ENCODE assay signal across 31 cellular contexts in the genomic region with DNA sequence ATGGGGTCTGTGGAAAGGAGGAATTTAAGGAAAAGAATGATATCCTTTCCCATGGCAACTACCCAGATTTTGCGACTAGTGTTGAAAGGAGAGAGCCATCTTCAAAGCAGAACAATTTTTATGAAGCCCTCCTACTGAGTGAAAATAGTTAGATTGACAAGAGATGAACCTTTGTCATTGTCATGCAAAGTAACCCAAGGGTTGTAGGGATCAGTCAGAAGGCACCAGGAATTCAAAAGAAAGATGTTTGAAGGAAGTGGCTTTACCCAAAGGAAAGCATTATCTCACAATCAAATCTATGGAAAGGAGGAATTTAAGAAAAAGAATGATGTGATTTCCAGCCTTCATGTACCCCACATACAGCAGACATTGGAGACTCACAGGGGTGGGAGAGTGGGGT.
"Had no signal": no experiment of that assay in that cellular context is flagged by ENCODE, and none has a peak within 500 bp of the region (broad histone marks: within the 10 kb centered on the region; RNA-seq: fewer than 3 reads in every experiment).

No MANE protein-coding gene starts in this region.

- H3K4me2 ChIP-seq: hepatocyte had no signal

- H3K4me1 ChIP-seq: heart right ventricle, left lung, lower lobe of right lung, pancreas, prostate gland, spleen, tibial nerve, vagina had no signal

- H3K4me3 Mint-ChIP-seq: immature natural killer cell; mesothelial cell of epicardium; naive B cell; natural killer cell; nephron progenitor cell; stimulated activated memory B cell treated with anti-CD40 and anti-IgM and Interleukin-4, amounts not matched to agents 10 μg/mL and 1 μg/mL and 100 μg/mL, for 72 hours; stimulated activated naive CD8-positive, alpha-beta T cell treated with anti-CD3 and anti-CD28 coated beads, Interleukin-15, amount 100 ng/mL, for 72 hours; type B pancreatic cell had no signal

- H3K36me3 Mint-ChIP-seq: immature natural killer cell; naive B cell; natural killer cell; stimulated activated memory B cell treated with anti-CD40 and anti-IgM and Interleukin-4, amounts not matched to agents 10 μg/mL and 1 μg/mL and 100 μg/mL, for 72 hours; type B pancreatic cell had no signal

- H2AFZ ChIP-seq: hepatocyte had no signal

- H3K27me3 ChIP-seq: heart right ventricle, hepatocyte, left lung, pancreas, spleen, tibial nerve, vagina had no signal

- H3K27ac Mint-ChIP-seq: immature natural killer cell; mesothelial cell of epicardium; naive B cell; natural killer cell; nephron progenitor cell; stimulated activated memory B cell treated with anti-CD40 and anti-IgM and Interleukin-4, amounts not matched to agents 10 μg/mL and 1 μg/mL and 100 μg/mL, for 72 hours; stimulated activated naive CD8-positive, alpha-beta T cell treated with anti-CD3 and anti-CD28 coated beads, Interleukin-15, amount 100 ng/mL, for 72 hours; type B pancreatic cell had no signal

- H3K4me1 Mint-ChIP-seq: immature natural killer cell; mesothelial cell of epicardium; naive B cell; natural killer cell; nephron progenitor cell; stimulated activated memory B cell treated with anti-CD40 and anti-IgM and Interleukin-4, amounts not matched to agents 10 μg/mL and 1 μg/mL and 100 μg/mL, for 72 hours; stimulated activated naive CD8-positive, alpha-beta T cell treated with anti-CD3 and anti-CD28 coated beads, Interleukin-15, amount 100 ng/mL, for 72 hours had no signal

- DNase-seq: heart right ventricle; immature natural killer cell; kidney; left colon; left lung; lower lobe of right lung; mammary epithelial cell; mesenchymal stem cell; naive B cell; natural killer cell; nephron progenitor cell; nucleus accumbens; pancreas; posterior cingulate gyrus; retina; right cardiac atrium; spleen; stimulated activated CD4-positive, alpha-beta T cell treated with anti-CD3 and anti-CD28 coated beads, Interleukin-4, amount 100 ng/mL, for 4 hours; stimulated activated CD8-positive, alpha-beta memory T cell treated with anti-CD3 and anti-CD28 coated beads, Interleukin-4, amount 100 ng/mL, for 48 hours; stimulated activated naive CD4-positive, alpha-beta T cell treated with Interleukin-2 at 50 U/mL for 16 hours; stimulated activated naive CD8-positive, alpha-beta T cell treated with anti-CD3 and anti-CD28 coated beads, Interleukin-15, amount 100 ng/mL, for 72 hours; substantia nigra had no signal

- ATAC-seq: heart right ventricle; left colon; left lung; lower lobe of right lung; natural killer cell; pancreas; right cardiac atrium; sciatic nerve; stimulated activated memory B cell treated with anti-CD40 and anti-IgM and Interleukin-4, amounts not matched to agents 10 μg/mL and 1 μg/mL and 100 μg/mL, for 72 hours; stimulated activated naive CD8-positive, alpha-beta T cell treated with anti-CD3 and anti-CD28 coated beads, Interleukin-15, amount 100 ng/mL, for 72 hours had no signal

- H3K27ac ChIP-seq: heart right ventricle, hepatocyte, left lung, lower lobe of right lung, pancreas, prostate gland, skin epidermis, spleen, tibial nerve, vagina had no signal

- H3K79me2 ChIP-seq: hepatocyte had no signal

- H3K36me3 ChIP-seq: heart right ventricle, left lung, lower lobe of right lung, pancreas, prostate gland, spleen, tibial nerve, vagina had no signal

- H3K4me3 ChIP-seq: heart right ventricle, hepatocyte, left lung, lower lobe of right lung, pancreas, prostate gland, skin epidermis, spleen, tibial nerve, vagina had no signal

- H3K9me3 Mint-ChIP-seq: type B pancreatic cell had no signal

- H3K27me3 Mint-ChIP-seq: naive B cell; stimulated activated memory B cell treated with anti-CD40 and anti-IgM and Interleukin-4, amounts not matched to agents 10 μg/mL and 1 μg/mL and 100 μg/mL, for 72 hours; stimulated activated naive CD8-positive, alpha-beta T cell treated with anti-CD3 and anti-CD28 coated beads, Interleukin-15, amount 100 ng/mL, for 72 hours; type B pancreatic cell had no signal

- H3K9me3 ChIP-seq: lower lobe of right lung, pancreas, prostate gland, vagina had no signal
